8 cellular contexts compared by ENCODE assay signal in genomic region chr10:59709472-59710125, GRCh38. TPM values are rescaled to one million over a fixed set of nuclear protein-coding genes. Genes with fewer than 3 reads are reported as not detected.
DNase-seq lines count a peak whose midpoint lies in the region; ATAC-seq lines count a peak whose summit lies in the region.

SLC16A9 (minus strand) TSS chr10:59709850; CDS start chr10:59684291, 25,559 bp downstream.

- peaks cover 7% of the 10 kb centered on the region for H3K27me3 ChIP-seq in neuron (ENCODE audit: insufficient read depth, low read length)

- peaks cover 10% of the 10 kb centered on the region for H3K4me1 ChIP-seq in neuron (ENCODE audit: insufficient read depth, low read length)
- no peaks in the 10 kb centered on the region for H3K4me1 ChIP-seq in urinary bladder (ENCODE audit: insufficient read depth)

- DNase-seq in AG08396 (ENCODE audit: low spot score) (peak; percentile 70), NCI-H1930 (lab: John Stamatoyannopoulos, UW) (peak; percentile 10 to 25), activated T-cell treated with anti-CD3 and anti-CD28 coated beads for 48 hours (ENCODE audit: low read depth) (peak; percentile 44), foreskin melanocyte (peak; percentile 3)

- H3K4me3 ChIP-seq in neuron (ENCODE audit: low read length) (peak within 1 kb of the TSS; percentile 82), urinary bladder (ENCODE audit: low read depth, low read length) (peak within 1 kb of the TSS; percentile 37)

- H2AFZ ChIP-seq in neuron (ENCODE audit: low read depth, low read length), result peak within 1 kb of the TSS; percentile 92

- ATAC-seq in GM18508 (IDR thresholded peaks at IDR 0.05; ENCODE audit: insufficient read depth, unreplicated experiment) (peak; percentile 69), HG02852 (IDR thresholded peaks at IDR 0.05; ENCODE audit: unreplicated experiment) (peak; percentile 88)

- WGBS in urinary bladder, result under 1% methylated on average over 65 of the region's 66 CpGs

- peaks cover 2% of the 10 kb centered on the region for H3K9me3 ChIP-seq in neuron (ENCODE audit: low read length)

- H3K36me3 ChIP-seq in neuron (ENCODE audit: insufficient read depth, low read length), result peaks cover 27% of the 10 kb centered on the region
- H3K36me3 ChIP-seq in urinary bladder (ENCODE audit: insufficient read depth), result no peaks in the 10 kb centered on the region

- no peak within 1 kb of the TSS for H3K27ac ChIP-seq in urinary bladder (ENCODE audit: low read depth)

RNA-seq across cellular contexts. Expression of gene SLC16A9, which starts in this region (rescaled TPM):
- 9.2 TPM for total RNA-seq in urinary bladder
- polyA plus RNA-seq in urinary bladder, result 1.2 TPM

Comparison
In these comparisons a context has a peak if more than half of its experiments do, and no peak if none do; other contexts are left out.
1. DNase-seq: peak in every context shown above with its lines; median percentile 70 in AG08396; 44 in activated T-cell treated with anti-CD3 and anti-CD28 coated beads for 48 hours; 18 in NCI-H1930; 3 in foreskin melanocyte.